22 cellular contexts compared by ENCODE assay signal in genomic region chr1:169670836-169671235, GRCh38. TPM values are rescaled to one million over a fixed set of nuclear protein-coding genes. Genes with fewer than 3 reads are reported as not detected.
DNase-seq lines count a peak whose midpoint lies in the region; ATAC-seq and TF ChIP-seq lines count a peak whose summit lies in the region.
"Had no signal": no experiment of that assay in that cellular context is flagged by ENCODE, and none has a peak within 500 bp of the region (broad histone marks: within the 10 kb centered on the region; RNA-seq: fewer than 3 reads in every experiment).

No MANE protein-coding gene starts in this region.

- no peak for ATAC-seq in activated T-cell treated with anti-CD3 and anti-CD28 coated beads, Interleukin-2, amount 50 U/mL, for 72 hours (replicated peaks in 1 of 2)
- no peak for ATAC-seq in naive thymus-derived CD4-positive, alpha-beta T cell
- ATAC-seq in psoas muscle: no peak
- ATAC-seq: stimulated activated naive CD8-positive, alpha-beta T cell treated with anti-CD3 and anti-CD28 coated beads, Interleukin-15, amount 100 ng/mL, for 72 hours had no signal

- peaks cover 3 to 4% of the 10 kb centered on the region in 2 donors for H3K9me3 Mint-ChIP-seq in activated T-cell treated with anti-CD3 and anti-CD28 coated beads, Interleukin-2, amount 50 U/mL, for 72 hours
- peaks cover 0 to 8% (median 2%) of the 10 kb centered on the region in 5 donors for H3K9me3 Mint-ChIP-seq in CD8-positive, alpha-beta memory T cell
- H3K9me3 Mint-ChIP-seq in activated naive CD8-positive, alpha-beta T cell treated with anti-CD3 and anti-CD28 coated beads for 36 hours: peaks cover 25% of the 10 kb centered on the region
- H3K9me3 Mint-ChIP-seq in naive thymus-derived CD4-positive, alpha-beta T cell: peaks cover 0 to 14% (median 7%) of the 10 kb centered on the region in 11 donors

- no peaks in the 10 kb centered on the region for H3K27me3 Mint-ChIP-seq in activated T-cell treated with anti-CD3 and anti-CD28 coated beads, Interleukin-2, amount 50 U/mL, for 72 hours (ENCODE audit: low read depth)
- no peaks in the 10 kb centered on the region for H3K27me3 Mint-ChIP-seq in CD8-positive, alpha-beta memory T cell
- no peaks in the 10 kb centered on the region for H3K27me3 Mint-ChIP-seq in activated naive CD8-positive, alpha-beta T cell treated with anti-CD3 and anti-CD28 coated beads for 36 hours
- no peaks in the 10 kb centered on the region for H3K27me3 Mint-ChIP-seq in naive thymus-derived CD4-positive, alpha-beta T cell
- H3K27me3 Mint-ChIP-seq: stimulated activated naive CD8-positive, alpha-beta T cell treated with anti-CD3 and anti-CD28 coated beads, Interleukin-15, amount 100 ng/mL, for 72 hours had no signal

- no peak overlapping the region for H3K4me3 ChIP-seq in CD8-positive, alpha-beta memory T cell (ENCODE audit: low read length)
- no peak overlapping the region for H3K4me3 ChIP-seq in naive thymus-derived CD4-positive, alpha-beta T cell (ENCODE audit: low read length)
- no peak overlapping the region for H3K4me3 ChIP-seq in psoas muscle
- H3K4me3 ChIP-seq: MG63, upper lobe of left lung had no signal

- DNase-seq in activated T-cell treated with anti-CD3 and anti-CD28 coated beads, Interleukin-2, amount 50 U/mL, for 72 hours: no peak
- DNase-seq in activated T-cell treated with anti-CD3 and anti-CD28 coated beads, Interleukin-2, amount 50 U/mL, for 48 hours: no peak
- no peak for DNase-seq in CD8-positive, alpha-beta memory T cell
- DNase-seq in activated naive CD8-positive, alpha-beta T cell treated with anti-CD3 and anti-CD28 coated beads for 36 hours: no peak
- no peak for DNase-seq in naive thymus-derived CD4-positive, alpha-beta T cell
- no peak for DNase-seq in NCI-H1092 treated with DMSO at 0.1 percent for 48 hours (lab: John Stamatoyannopoulos, UW)
- DNase-seq in globus pallidus (ENCODE audit: low spot score): no peak
- no peak for DNase-seq in psoas muscle
- DNase-seq: ACHN; endodermal cell; H7; MG63; NCI-H1694 treated with DMSO at 0.1 percent for 48 hours; NCI-H345; NK-92 treated with Interleukin-12 subunit alpha and Interleukin-12 subunit beta, amount 100 ng/mL, for 24 hours; stimulated activated naive CD8-positive, alpha-beta T cell treated with anti-CD3 and anti-CD28 coated beads, Interleukin-15, amount 100 ng/mL, for 72 hours; upper lobe of left lung had no signal

- peak overlapping the region; percentile 72 for H3K27ac Mint-ChIP-seq in activated T-cell treated with anti-CD3 and anti-CD28 coated beads, Interleukin-2, amount 50 U/mL, for 72 hours
- H3K27ac Mint-ChIP-seq in CD8-positive, alpha-beta memory T cell: peak overlapping the region in 7 of 8 donors; percentile 3 to 81 (median 63)
- H3K27ac Mint-ChIP-seq in activated naive CD8-positive, alpha-beta T cell treated with anti-CD3 and anti-CD28 coated beads for 36 hours: peak overlapping the region; percentile 56
- peak overlapping the region; percentile 56 to 94 (median 81) for H3K27ac Mint-ChIP-seq in naive thymus-derived CD4-positive, alpha-beta T cell
- H3K27ac Mint-ChIP-seq: activated T-helper 2 cell treated with anti-CD3 and anti-CD28 coated beads, Interferon-gamma antibody, Interleukin-2, Interleukin-4, amounts not matched to agents 10 μg/mL and 5 μg/mL and 100 μg/mL, durations not matched to agents 14 hours and 24 hours and 36 hours; endodermal cell had no signal

- no peak for TF ChIP-seq CTCF in psoas muscle (IDR thresholded peaks at IDR 0.05)

- H3K4me1 Mint-ChIP-seq in activated T-cell treated with anti-CD3 and anti-CD28 coated beads, Interleukin-2, amount 50 U/mL, for 72 hours (ENCODE audit: low read depth): peaks cover 44% of the 10 kb centered on the region
- peaks cover 56 to 61% (median 57%) of the 10 kb centered on the region in 3 donors for H3K4me1 Mint-ChIP-seq in CD8-positive, alpha-beta memory T cell
- peaks cover 53% of the 10 kb centered on the region for H3K4me1 Mint-ChIP-seq in activated naive CD8-positive, alpha-beta T cell treated with anti-CD3 and anti-CD28 coated beads for 36 hours
- peaks cover 23 to 68% (median 65%) of the 10 kb centered on the region in 7 donors for H3K4me1 Mint-ChIP-seq in naive thymus-derived CD4-positive, alpha-beta T cell

- peaks cover 7 to 16% of the 10 kb centered on the region in 2 donors for H3K36me3 Mint-ChIP-seq in activated T-cell treated with anti-CD3 and anti-CD28 coated beads, Interleukin-2, amount 50 U/mL, for 72 hours (ENCODE audit: insufficient read depth in 2 of 2)
- H3K36me3 Mint-ChIP-seq in CD8-positive, alpha-beta memory T cell: peaks cover 0 to 10% (median 0%) of the 10 kb centered on the region in 3 donors
- peaks cover 41% of the 10 kb centered on the region for H3K36me3 Mint-ChIP-seq in activated naive CD8-positive, alpha-beta T cell treated with anti-CD3 and anti-CD28 coated beads for 36 hours
- peaks cover 0 to 31% (median 5%) of the 10 kb centered on the region in 5 donors for H3K36me3 Mint-ChIP-seq in naive thymus-derived CD4-positive, alpha-beta T cell

- H3K27me3 ChIP-seq in CD8-positive, alpha-beta memory T cell (ENCODE audit: insufficient read depth, low read length, poor library complexity, severe bottlenecking): no peaks in the 10 kb centered on the region
- no peaks in the 10 kb centered on the region for H3K27me3 ChIP-seq in naive thymus-derived CD4-positive, alpha-beta T cell (ENCODE audit: control insufficient read depth in 2 of 2, insufficient read depth in 2 of 2, low read length in 2 of 2)
- no peaks in the 10 kb centered on the region for H3K27me3 ChIP-seq in psoas muscle (ENCODE audit: insufficient read depth in 3 of 3, low read length in 2 of 3)
- H3K27me3 ChIP-seq: upper lobe of left lung had no signal

- no peaks in the 10 kb centered on the region for H3K36me3 ChIP-seq in CD8-positive, alpha-beta memory T cell (ENCODE audit: insufficient read depth, low read length)
- H3K36me3 ChIP-seq in naive thymus-derived CD4-positive, alpha-beta T cell (ENCODE audit: control insufficient read depth in 2 of 3, insufficient read depth in 3 of 3, low read length in 3 of 3): no peaks in the 10 kb centered on the region
- H3K36me3 ChIP-seq in psoas muscle (ENCODE audit: insufficient read depth in 1 of 2, low read depth in 1 of 2): no peaks in the 10 kb centered on the region
- H3K36me3 ChIP-seq: MG63, upper lobe of left lung had no signal

- peaks cover 29% of the 10 kb centered on the region for H3K4me1 ChIP-seq in CD8-positive, alpha-beta memory T cell (ENCODE audit: insufficient read depth, low read length)
- peaks cover 7 to 32% of the 10 kb centered on the region in 2 donors for H3K4me1 ChIP-seq in naive thymus-derived CD4-positive, alpha-beta T cell (ENCODE audit: control insufficient read depth in 2 of 2, insufficient read depth in 2 of 2, low read length in 2 of 2)
- no peaks in the 10 kb centered on the region for H3K4me1 ChIP-seq in psoas muscle

- H3K4me3 Mint-ChIP-seq in activated T-cell treated with anti-CD3 and anti-CD28 coated beads, Interleukin-2, amount 50 U/mL, for 72 hours: no peak overlapping the region
- peak overlapping the region in 3 of 7 donors; percentile 14 to 29 (median 26) for H3K4me3 Mint-ChIP-seq in CD8-positive, alpha-beta memory T cell
- H3K4me3 Mint-ChIP-seq in activated naive CD8-positive, alpha-beta T cell treated with anti-CD3 and anti-CD28 coated beads for 36 hours: no peak overlapping the region
- peak overlapping the region in 8 of 10 donors; percentile 8 to 67 (median 38) for H3K4me3 Mint-ChIP-seq in naive thymus-derived CD4-positive, alpha-beta T cell
- H3K4me3 Mint-ChIP-seq: endodermal cell had no signal

- POLR2A ChIA-PET in CD8-positive, alpha-beta memory T cell (lab: Charles Lee): no interaction called here
- POLR2A ChIA-PET in naive thymus-derived CD4-positive, alpha-beta T cell (lab: Charles Lee): interaction anchor here (0.7 to 4.4 kb wide), 9 partner anchors 10 to 84 kb away, joined by 3 to 45 read pairs (median 5); no protein-coding TSS in a partner anchor

- H3K27ac ChIP-seq in CD8-positive, alpha-beta memory T cell (ENCODE audit: low read depth, low read length): no peak overlapping the region
- no peak overlapping the region for H3K27ac ChIP-seq in naive thymus-derived CD4-positive, alpha-beta T cell (ENCODE audit: low read depth, low read length)
- no peak overlapping the region for H3K27ac ChIP-seq in psoas muscle

- 36 to 46% (median 44%) methylated on average over 3 of the region's 3 CpGs for WGBS in psoas muscle, 3 donors

- H3K9me3 ChIP-seq in CD8-positive, alpha-beta memory T cell (ENCODE audit: low read length): no peaks in the 10 kb centered on the region
- no peaks in the 10 kb centered on the region for H3K9me3 ChIP-seq in naive thymus-derived CD4-positive, alpha-beta T cell (ENCODE audit: control insufficient read depth in 2 of 3, low read length in 3 of 3)
- peaks cover 6% of the 10 kb centered on the region for H3K9me3 ChIP-seq in psoas muscle
- H3K9me3 ChIP-seq: upper lobe of left lung had no signal

- intact Hi-C loops in naive thymus-derived CD4-positive, alpha-beta T cell (cut with micrococcal nuclease): loop anchor here in 1 of 2 donors (5.0 kb wide), 1 partner anchor 36 kb away; no protein-coding TSS in a partner anchor
- intact Hi-C loops in psoas muscle (cut with DNase I): no loop called here

- CTCF ChIA-PET in CD8-positive, alpha-beta memory T cell (lab: Charles Lee): no interaction called here
- CTCF ChIA-PET in naive thymus-derived CD4-positive, alpha-beta T cell (lab: Charles Lee): interaction anchor here (1.0 to 3.8 kb wide), 4 partner anchors 11 to 84 kb away, joined by 4 to 16 read pairs (median 6); partner anchors contain the start of gene F5

RNA-seq across cellular contexts. Expression of gene SELL, which starts 40.6 kb away (rescaled TPM):
- 100 to 1,000 TPM; 211 to 331 TPM for total RNA-seq in activated T-cell treated with anti-CD3 and anti-CD28 coated beads, Interleukin-2, amount 50 U/mL, for 72 hours
- total RNA-seq in CD8-positive, alpha-beta memory T cell: 10 to 100 TPM; 48.2 to 48.5 TPM
- polyA plus RNA-seq in CD8-positive, alpha-beta memory T cell: 871 TPM
- 100 to 1,000 TPM; 110 to 111 TPM for total RNA-seq in activated naive CD8-positive, alpha-beta T cell treated with anti-CD3 and anti-CD28 coated beads for 36 hours
- 100 to 1,000 TPM; 303 to 633 (median 519) TPM for total RNA-seq in naive thymus-derived CD4-positive, alpha-beta T cell
- 1,000 to 10,000 TPM; 2,291 to 2,521 TPM for polyA plus RNA-seq in naive thymus-derived CD4-positive, alpha-beta T cell
- total RNA-seq in psoas muscle: 1 to 10 TPM; 1.1 to 3.1 (median 1.8) TPM
- polyA plus RNA-seq in psoas muscle: under 1 TPM; 0.14 to 0.35 (median 0.33) TPM
- total RNA-seq: chondrocyte, H7, kidney epithelial cell had no signal

RNA-seq across cellular contexts. Expression of gene SELP, which starts 40.9 kb away (rescaled TPM):
- 1 to 10 TPM; 1.6 to 3.6 TPM for total RNA-seq in activated T-cell treated with anti-CD3 and anti-CD28 coated beads, Interleukin-2, amount 50 U/mL, for 72 hours
- under 1 TPM; 0.31 to 0.75 TPM for total RNA-seq in CD8-positive, alpha-beta memory T cell
- 2.7 TPM for polyA plus RNA-seq in CD8-positive, alpha-beta memory T cell
- 1 to 10 TPM in 1 of 2 experiments, under 1 TPM in 1; 0.42 to 1.1 TPM for total RNA-seq in activated naive CD8-positive, alpha-beta T cell treated with anti-CD3 and anti-CD28 coated beads for 36 hours
- total RNA-seq in naive thymus-derived CD4-positive, alpha-beta T cell: 1 to 10 TPM in 4 of 5 experiments, under 1 TPM in 1; 0.27 to 3.2 (median 2.3) TPM
- under 1 TPM; 0.39 to 0.50 TPM for polyA plus RNA-seq in naive thymus-derived CD4-positive, alpha-beta T cell
- total RNA-seq in psoas muscle: 1 to 10 TPM; 1.3 to 3.9 (median 1.5) TPM
- 1 to 10 TPM; 1.1 to 1.3 (median 1.3) TPM for polyA plus RNA-seq in psoas muscle
- total RNA-seq: astrocyte, chondrocyte, Daoy, endodermal cell, H7, kidney epithelial cell had no signal

Comparison
In these comparisons a context has a peak if more than half of its experiments do, and no peak if none do; other contexts are left out.
1. H3K4me3 Mint-ChIP-seq: peak in naive thymus-derived CD4-positive, alpha-beta T cell (8 of 10); none in activated T-cell treated with anti-CD3 and anti-CD28 coated beads, Interleukin-2, amount 50 U/mL, for 72 hours (0 of 2) and activated naive CD8-positive, alpha-beta T cell treated with anti-CD3 and anti-CD28 coated beads for 36 hours (single experiment).
2. RNA of gene SELL, which starts 40.6 kb away (total RNA-seq): 303 to 633 TPM in naive thymus-derived CD4-positive, alpha-beta T cell, 211 to 331 TPM in activated T-cell treated with anti-CD3 and anti-CD28 coated beads, Interleukin-2, amount 50 U/mL, for 72 hours, 110 to 111 TPM in activated naive CD8-positive, alpha-beta T cell treated with anti-CD3 and anti-CD28 coated beads for 36 hours and 48.2 to 48.5 TPM in CD8-positive, alpha-beta memory T cell; 1.1 to 3.1 TPM in psoas muscle; every median in the first group is over 10 times any median in the second.
3. Peak in every context shown above with its lines, with median percentiles within 50 percentile points of each other: H3K27ac Mint-ChIP-seq.